ENCODE assay signal across 8 cellular contexts in the genomic region with DNA sequence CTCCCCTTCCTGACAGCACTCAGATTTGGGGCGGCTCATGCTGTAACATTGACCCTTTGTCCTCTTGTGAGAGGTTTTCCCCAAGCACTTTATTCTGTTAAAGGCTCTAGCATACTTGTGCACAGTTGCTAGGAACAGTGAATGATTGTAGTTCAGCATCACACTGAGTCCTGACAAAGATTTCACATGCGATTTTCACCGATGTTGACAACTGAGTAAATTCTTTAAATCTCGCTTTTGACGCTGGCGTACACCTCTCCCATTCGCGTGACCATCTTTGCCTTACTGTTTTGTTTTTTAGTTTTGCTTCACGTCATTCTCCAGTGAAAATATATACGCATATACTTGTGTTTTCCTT. TPM values are rescaled to one million over a fixed set of nuclear protein-coding genes. Genes with fewer than 3 reads are reported as not detected.
DNase-seq lines count a peak whose midpoint lies in the region; ATAC-seq and TF ChIP-seq lines count a peak whose summit lies in the region.

No MANE protein-coding gene starts in this region.

- H3K4me3 ChIP-seq in BLaER1 (peak overlapping the region; percentile 82), colonic mucosa (peak overlapping the region; percentile 67), mucosa of rectum (ENCODE audit: low read length in 2 of 2) (peak overlapping the region; percentile 89 to 96)

- H3K27ac ChIP-seq in BLaER1 (peak overlapping the region; percentile 94), colonic mucosa (peak overlapping the region; percentile 93), mucosa of rectum (ENCODE audit: low read depth in 2 of 2, low read length in 2 of 2) (peak overlapping the region; percentile 97 to 99)

- intact Hi-C loops in colonic mucosa (cut with DNase I): loop anchor here (10.0 kb wide), 1 partner anchor 1155 kb away; a partner anchor contains a TSS

- TF ChIP-seq CTCF in colonic mucosa (IDR thresholded peaks at IDR 0.05): no peak

- H3K9ac ChIP-seq in BLaER1 (peak overlapping the region; percentile 91), colonic mucosa (ENCODE audit: low read depth in 2 of 2, low read length in 2 of 2) (peak overlapping the region; percentile 97 to 98), mucosa of rectum (ENCODE audit: low read depth in 1 of 2, low read length in 2 of 2) (peak overlapping the region; percentile 95)

- peaks cover 20% of the 10 kb centered on the region for H4K20me1 ChIP-seq in BLaER1

- peaks cover 22% of the 10 kb centered on the region for H3K4me1 ChIP-seq in BLaER1
- peaks cover 3% of the 10 kb centered on the region for H3K4me1 ChIP-seq in colonic mucosa
- peaks cover 12 to 21% of the 10 kb centered on the region in 2 donors for H3K4me1 ChIP-seq in mucosa of rectum (ENCODE audit: control insufficient read depth in 2 of 2, insufficient read depth in 2 of 2, low read length in 2 of 2)

- H3K4me2 ChIP-seq in BLaER1: peak overlapping the region; percentile 79

- DNase-seq in colonic mucosa (no peak), NCI-H526 treated with DMSO at 0.1 percent for 48 hours (lab: John Stamatoyannopoulos, UW) (no peak), hippocampal formation (lab: John Stamatoyannopoulos, UW) (no peak)

- H3K36me3 ChIP-seq in BLaER1 (peaks cover 18% of the 10 kb centered on the region), colonic mucosa (no peaks in the 10 kb centered on the region), mucosa of rectum (ENCODE audit: control insufficient read depth in 2 of 2, insufficient read depth in 2 of 2, low read length in 2 of 2) (peaks cover 4% of the 10 kb centered on the region in 2 donors)

- H3K27me3 ChIP-seq in BLaER1 (no peaks in the 10 kb centered on the region), colonic mucosa (no peaks in the 10 kb centered on the region), mucosa of rectum (ENCODE audit: control insufficient read depth in 2 of 2, insufficient read depth in 2 of 2, low read length in 2 of 2) (no peaks in the 10 kb centered on the region)

- ATAC-seq in HG03457 (IDR thresholded peaks at IDR 0.05; ENCODE audit: unreplicated experiment) (peak; percentile 11), HG03520 (IDR thresholded peaks at IDR 0.05; ENCODE audit: unreplicated experiment) (no peak), HG03521 (IDR thresholded peaks at IDR 0.05; ENCODE audit: unreplicated experiment) (no peak)

- H3K9me3 ChIP-seq in BLaER1: no peaks in the 10 kb centered on the region
- H3K9me3 ChIP-seq in colonic mucosa: no peaks in the 10 kb centered on the region
- H3K9me3 ChIP-seq in mucosa of rectum (ENCODE audit: control insufficient read depth in 2 of 2, low read length in 2 of 2): no peaks in the 10 kb centered on the region

RNA-seq across cellular contexts. Expression of a gene that starts 0.8 kb away (rescaled TPM):
- 10 to 100 TPM; 11.4 to 16.1 TPM for total RNA-seq in colonic mucosa

RNA-seq across cellular contexts. Expression of a gene that starts 13.9 kb away (rescaled TPM):
- total RNA-seq in colonic mucosa: 1 to 10 TPM; 5.0 to 6.8 TPM

RNA-seq across cellular contexts. Expression of a gene that starts 18.1 kb away (rescaled TPM):
- total RNA-seq in colonic mucosa: 10 to 100 TPM; 15.6 to 17.8 TPM
